Comparison of ENCODE assay signal across 12 cellular contexts in genomic region chr1:24409535-24409934, GRCh38. TPM values are rescaled to one million over a fixed set of nuclear protein-coding genes. Genes with fewer than 3 reads are reported as not detected.
A peak's percentile ranks its signal among the peaks of the same experiment; 100 is the strongest.
DNase-seq lines count a peak whose midpoint lies in the region; FAIRE-seq and TF ChIP-seq lines count a peak whose summit lies in the region.
"Had no signal": no experiment of that assay in that cellular context is flagged by ENCODE, and none has a peak within 500 bp of the region (broad histone marks: within the 10 kb centered on the region; RNA-seq: fewer than 3 reads in every experiment).

No MANE protein-coding gene starts in this region.

- H3K4me3 ChIP-seq in colonic mucosa (no peak overlapping the region), mesenchymal stem cell (ENCODE audit: insufficient read depth in 1 of 2, low read depth in 1 of 2, low read length in 2 of 2) (no peak overlapping the region)
- H3K4me3 ChIP-seq: right lobe of liver had no signal

- H2BK15ac ChIP-seq in mesenchymal stem cell (ENCODE audit: low read depth, poor library complexity, severe bottlenecking): no peak overlapping the region

- peaks cover 7% of the 10 kb centered on the region for H3K79me1 ChIP-seq in mesenchymal stem cell (replicated peaks; ENCODE audit: low read length, poor library complexity, severe bottlenecking)

- FAIRE-seq in RCC 7860 (lab: Jason Lieb, UNC): peak; percentile 88

- H3K9ac ChIP-seq in colonic mucosa (ENCODE audit: low read depth in 2 of 2, low read length in 2 of 2) (no peak overlapping the region), mesenchymal stem cell (ENCODE audit: low read length) (no peak overlapping the region)

- H3K27ac ChIP-seq in colonic mucosa (peak overlapping the region; percentile 24), mesenchymal stem cell (ENCODE audit: low read length, poor library complexity, severe bottlenecking) (no peak overlapping the region)
- H3K27ac ChIP-seq: right lobe of liver had no signal

- H3K4me2 ChIP-seq in mesenchymal stem cell (ENCODE audit: low read length, poor library complexity, severe bottlenecking): no peak overlapping the region

- TF ChIP-seq CTCF in colonic mucosa (IDR thresholded peaks at IDR 0.05): no peak

- no peak overlapping the region for H4K91ac ChIP-seq in mesenchymal stem cell (ENCODE audit: low read length)

- H2AFZ ChIP-seq in mesenchymal stem cell (ENCODE audit: low read depth, low read length): no peak overlapping the region

- H2BK12ac ChIP-seq in mesenchymal stem cell (ENCODE audit: low read length in 2 of 2): no peak overlapping the region

- H3K4ac ChIP-seq in mesenchymal stem cell (ENCODE audit: low read depth in 1 of 2, low read length in 2 of 2): no peak overlapping the region

- no peak overlapping the region for H3K14ac ChIP-seq in mesenchymal stem cell (ENCODE audit: low read length in 2 of 2)

- H3K18ac ChIP-seq in mesenchymal stem cell (ENCODE audit: low read depth in 1 of 2, low read length in 2 of 2): no peak overlapping the region

- intact Hi-C loops in colonic mucosa (cut with DNase I): no loop called here
- intact Hi-C loops in posterior vena cava (cut with DNase I): no loop called here

- H3K36me3 ChIP-seq in colonic mucosa (no peaks in the 10 kb centered on the region), mesenchymal stem cell (ENCODE audit: control insufficient read depth in 1 of 2, insufficient read depth in 2 of 2, low read depth in 1 of 2, low read length in 2 of 2) (no peaks in the 10 kb centered on the region)
- H3K36me3 ChIP-seq: right lobe of liver had no signal

- H2BK5ac ChIP-seq in mesenchymal stem cell (ENCODE audit: low read depth, low read length, poor library complexity, severe bottlenecking): no peak overlapping the region

- 15% methylated on average over 3 of the region's 3 CpGs for WGBS in mesenchymal stem cell

- H2AK5ac ChIP-seq in mesenchymal stem cell (ENCODE audit: low read length, severe bottlenecking): no peak overlapping the region

- H4K8ac ChIP-seq in mesenchymal stem cell (ENCODE audit: low read length): no peak overlapping the region

- H2BK120ac ChIP-seq in mesenchymal stem cell (ENCODE audit: low read depth, low read length): no peak overlapping the region

- H3K9me3 ChIP-seq in colonic mucosa (no peaks in the 10 kb centered on the region), mesenchymal stem cell (ENCODE audit: control insufficient read depth, low read length) (no peaks in the 10 kb centered on the region)
- H3K9me3 ChIP-seq: right lobe of liver had no signal

- no peak overlapping the region for H3K23ac ChIP-seq in mesenchymal stem cell (ENCODE audit: low read length in 2 of 2)

- DNase-seq in EL: peak; percentile 91
- DNase-seq in RCC 7860 (ENCODE audit: low spot score): peak; percentile 81
- DNase-seq in colonic mucosa: no peak
- peak; percentile 41 for DNase-seq in mesenchymal stem cell
- DNase-seq in posterior vena cava (ENCODE audit: low spot score): no peak
- DNase-seq in GDM1 (lab: John Stamatoyannopoulos, UW): no peak
- DNase-seq in NCI-H1105 (lab: John Stamatoyannopoulos, UW): no peak
- no peak for DNase-seq in Kasumi-1 (lab: John Stamatoyannopoulos, UW)
- DNase-seq: C1 segment of cervical spinal cord; DND-41; right lobe of liver; stimulated activated naive CD4-positive, alpha-beta T cell treated with Interleukin-2 at 50 U/mL for 16 hours had no signal

- H3K4me1 ChIP-seq in colonic mucosa (no peaks in the 10 kb centered on the region), mesenchymal stem cell (ENCODE audit: control insufficient read depth, insufficient read depth, low read depth, low read length) (peaks cover 6% of the 10 kb centered on the region)

- H3K27me3 ChIP-seq in colonic mucosa (no peaks in the 10 kb centered on the region), mesenchymal stem cell (ENCODE audit: control insufficient read depth in 1 of 2, insufficient read depth in 1 of 2, low read length in 2 of 2) (no peaks in the 10 kb centered on the region)
- H3K27me3 ChIP-seq: right lobe of liver had no signal

RNA-seq across cellular contexts. Expression of gene STPG1, which starts 4.0 kb away (rescaled TPM):
- 10 to 100 TPM; 13.6 to 18.4 TPM for total RNA-seq in colonic mucosa
- polyA plus RNA-seq in mesenchymal stem cell (2013, experiment 1 of 2): 9.8 TPM
- 8.9 TPM for polyA plus RNA-seq in mesenchymal stem cell (2013, experiment 2 of 2)
- 1 to 10 TPM; 2.1 to 2.9 TPM for total RNA-seq in posterior vena cava

RNA-seq across cellular contexts. Expression of gene NIPAL3, which starts 6.1 kb away (rescaled TPM):
- total RNA-seq in colonic mucosa: 10 to 100 TPM; 41.3 to 45.2 TPM
- 21.6 TPM for polyA plus RNA-seq in mesenchymal stem cell (2013, experiment 1 of 2)
- 21.8 TPM for polyA plus RNA-seq in mesenchymal stem cell (2013, experiment 2 of 2)
- total RNA-seq in posterior vena cava: 1 to 10 TPM; 7.5 to 8.7 TPM

Comparison
In these comparisons a context has a peak if more than half of its experiments do, and no peak if none do; other contexts are left out.
1. DNase-seq: peak in EL (single experiment), RCC 7860 (single experiment) and mesenchymal stem cell (single experiment); none in colonic mucosa (single experiment), posterior vena cava (single experiment), GDM1 (single experiment), NCI-H1105 (single experiment) and Kasumi-1 (0 of 2).
2. RNA of gene NIPAL3, which starts 6.1 kb away (total RNA-seq): 41.3 to 45.2 TPM in colonic mucosa; 7.5 to 8.7 TPM in posterior vena cava; every median in the first group is over 4 times any median in the second.